In genomic region chr1:22872971-22873664, GRCh38 we compare ENCODE assay signal across 17 cellular contexts.
DNase-seq lines count a peak whose midpoint lies in the region; TF ChIP-seq lines count a peak whose summit lies in the region.
"Had no signal": no experiment of that assay in that cellular context is flagged by ENCODE, and none has a peak within 500 bp of the region (broad histone marks: within the 10 kb centered on the region; RNA-seq: fewer than 3 reads in every experiment).

No MANE protein-coding gene starts in this region.

- TF ChIP-seq CTCF in epithelial cell of esophagus (IDR thresholded peaks at IDR 0.05; ENCODE audit: insufficient read depth, low read depth, low read length, missing control alignments) (no peak), progenitor cell of endocrine pancreas (IDR thresholded peaks at IDR 0.05; ENCODE audit: unreplicated experiment) (no peak), GM13977 (IDR thresholded peaks at IDR 0.05; ENCODE audit: extremely low read depth, insufficient read depth, missing control alignments) (no peak), testis (IDR thresholded peaks at IDR 0.05) (no peak), osteocyte (IDR thresholded peaks at IDR 0.05) (no peak)

- H3K36me3 Mint-ChIP-seq in progenitor cell of endocrine pancreas (ENCODE audit: insufficient read depth) (peaks cover 15% of the 10 kb centered on the region), osteocyte (ENCODE audit: unreplicated experiment) (peaks cover 8% of the 10 kb centered on the region)

- H3K4me3 Mint-ChIP-seq in progenitor cell of endocrine pancreas (ENCODE audit: low read depth) (no peak overlapping the region), osteocyte (ENCODE audit: unreplicated experiment) (no peak overlapping the region)

- 88 to 95% methylated on average over 10 to 11 of the region's 11 CpGs for WGBS in testis, 2 donors

- H3K36me3 ChIP-seq in testis (ENCODE audit: low read depth, missing control alignments), result no peaks in the 10 kb centered on the region

- H3K27ac Mint-ChIP-seq in progenitor cell of endocrine pancreas (peak overlapping the region; percentile 54), osteocyte (ENCODE audit: unreplicated experiment) (no peak overlapping the region)

- H3K4me1 ChIP-seq in testis, result peaks cover 9% of the 10 kb centered on the region

- H3K27me3 Mint-ChIP-seq in progenitor cell of endocrine pancreas (no peaks in the 10 kb centered on the region), osteocyte (ENCODE audit: unreplicated experiment) (no peaks in the 10 kb centered on the region)

- H3K4me3 ChIP-seq in epithelial cell of esophagus (ENCODE audit: low read length) (no peak overlapping the region), testis (no peak overlapping the region)
- H3K4me3 ChIP-seq: MG63 had no signal

- intact Hi-C loops in testis (cut with DNase I; ENCODE audit: low total_unique reads), result no loop called here

- in situ Hi-C loops in Caki2 (cut with HindIII; ENCODE audit: low pct_unique_long_range_greater_than_20kb, low sequenced_read_pairs) (no loop called here), GM13977 (cut with MboI; ENCODE audit: low pct_unique_long_range_greater_than_20kb, low sequenced_read_pairs, unreplicated experiment) (no loop called here)

- no peaks in the 10 kb centered on the region for H3K9me3 ChIP-seq in testis

- no peak for TF ChIP-seq POLR2A in testis (IDR thresholded peaks at IDR 0.05)

- DNase-seq in Caki2 (ENCODE audit: low read depth) (peak; percentile 89), epithelial cell of esophagus (ENCODE audit: low read depth) (peak; percentile 91), kidney tubule cell (ENCODE audit: low spot score) (peak; percentile 91), progenitor cell of endocrine pancreas (ENCODE audit: low spot score, unreplicated experiment) (no peak), midbrain (lab: John Stamatoyannopoulos, UW) (no peak), GM13977 (ENCODE audit: low spot score) (no peak), testis (no peak), osteocyte (ENCODE audit: extremely low spot score, unreplicated experiment) (no peak)
- DNase-seq: DMS153; EL; MG63; NCI-H1417; NCI-H2029 treated with DMSO at 0.1 percent for 48 hours; NCI-H69; NK-92 treated with Interleukin-12 subunit alpha and Interleukin-12 subunit beta, amount 100 ng/mL, for 24 hours; OCI-M1 had no signal

- no peaks in the 10 kb centered on the region for H3K27me3 ChIP-seq in testis
- H3K27me3 ChIP-seq: MG63 had no signal

- H3K9me3 Mint-ChIP-seq in progenitor cell of endocrine pancreas (ENCODE audit: low read depth) (no peaks in the 10 kb centered on the region), osteocyte (ENCODE audit: unreplicated experiment) (no peaks in the 10 kb centered on the region)

- peaks cover 6% of the 10 kb centered on the region for H3K4me1 Mint-ChIP-seq in progenitor cell of endocrine pancreas (ENCODE audit: low read depth)
- H3K4me1 Mint-ChIP-seq in osteocyte (ENCODE audit: unreplicated experiment), result peaks cover 11% of the 10 kb centered on the region

- H3K27ac ChIP-seq in testis, result no peak overlapping the region
- H3K27ac ChIP-seq: C4-2B had no signal

Comparison
In these comparisons a context has a peak if more than half of its experiments do, and no peak if none do; other contexts are left out.
1. DNase-seq: peak in Caki2 (single experiment), epithelial cell of esophagus (single experiment) and kidney tubule cell (single experiment); none in progenitor cell of endocrine pancreas (single experiment), midbrain (single experiment), GM13977 (single experiment), testis (single experiment) and osteocyte (single experiment).